Comparison of ENCODE assay signal across 1 cellular context in the genomic region with DNA sequence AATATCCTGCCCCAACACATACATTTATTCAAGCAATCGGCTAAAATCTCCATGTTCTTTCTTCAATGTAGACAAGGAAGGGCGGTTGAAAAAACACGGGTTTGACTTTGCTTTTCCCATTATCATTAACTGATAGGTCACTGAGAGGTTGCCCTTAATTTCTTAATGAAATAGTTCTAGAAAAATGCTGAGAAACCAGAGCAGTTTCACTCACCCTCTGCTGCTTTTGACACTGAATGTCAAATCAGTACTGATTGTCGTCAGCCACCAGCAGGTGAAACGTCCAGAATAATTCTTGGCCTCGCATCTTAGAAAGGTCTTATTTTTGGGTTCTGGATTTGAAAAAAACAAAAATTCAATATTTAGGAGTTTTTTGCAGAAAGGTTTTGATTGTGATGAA.
A peak's percentile ranks its signal among the peaks of the same experiment; 100 is the strongest.
TF ChIP-seq lines count a peak whose summit lies in the region.

No MANE protein-coding gene starts in this region.

TF ChIP-seq in GM12878, 131 proteins besides CTCF, POLR2A, EP300 and RAD21 (continued from another document):
- TF ChIP-seq NR2F1 (conservative IDR thresholded peaks at IDR 0.05) (peak; percentile 61), IKZF2 (IDR thresholded peaks at IDR 0.05) (peak in 1 of 2 experiments; percentile 26; a peak in 1 of 4 replicates)
